8 cellular contexts compared by ENCODE assay signal in genomic region chr6:32129297-32130088, GRCh38.
A peak's percentile ranks its signal among the peaks of the same experiment; 100 is the strongest.
DNase-seq lines count a peak whose midpoint lies in the region; ATAC-seq and TF ChIP-seq lines count a peak whose summit lies in the region.

No MANE protein-coding gene starts in this region.

- H2AFZ ChIP-seq in MM.1S (ENCODE audit: low read length), result peak overlapping the region; percentile 55

- no peak for TF ChIP-seq CTCF in GM12865 (IDR thresholded peaks at IDR 0.05; ENCODE audit: insufficient read depth, low read depth, low read length, missing control alignments)
- no peak for TF ChIP-seq CTCF in MM.1S (IDR thresholded peaks at IDR 0.05; ENCODE audit: low read length)
- no peak for TF ChIP-seq CTCF in coronary artery (IDR thresholded peaks at IDR 0.05)

- H3K9ac ChIP-seq in MM.1S (ENCODE audit: low read length) (peak overlapping the region; percentile 70), mucosa of rectum (ENCODE audit: low read depth in 1 of 2, low read length in 2 of 2) (peak overlapping the region; percentile 63 to 79)

- H3K4me1 ChIP-seq in MM.1S (ENCODE audit: low read length) (peaks cover 18% of the 10 kb centered on the region), mucosa of rectum (ENCODE audit: control insufficient read depth in 2 of 2, insufficient read depth in 2 of 2, low read length in 2 of 2) (peaks cover 25% of the 10 kb centered on the region in 2 donors)

- no peaks in the 10 kb centered on the region for H3K9me3 ChIP-seq in MM.1S (replicated peaks; ENCODE audit: insufficient read depth, low read length)
- no peaks in the 10 kb centered on the region for H3K9me3 ChIP-seq in mucosa of rectum (ENCODE audit: control insufficient read depth in 2 of 2, low read length in 2 of 2)

- DNase-seq in GM12865 (ENCODE audit: low read depth) (no peak), MM.1S (no peak), coronary artery (ENCODE audit: low spot score) (no peak), iPS-NIHi11 (ENCODE audit: low spot score) (no peak), hepatic stellate cell (ENCODE audit: low spot score) (no peak)

- peak overlapping the region; percentile 94 for H3K4me2 ChIP-seq in MM.1S (ENCODE audit: low read depth, low read length)

- H3K27me3 ChIP-seq in MM.1S (replicated peaks; ENCODE audit: insufficient read depth, low read length) (peaks cover 10% of the 10 kb centered on the region), mucosa of rectum (ENCODE audit: control insufficient read depth in 2 of 2, insufficient read depth in 2 of 2, low read length in 2 of 2) (peaks cover 0 to 1% of the 10 kb centered on the region in 2 donors)

- H3K4me3 ChIP-seq in GM12865 (ENCODE audit: low read depth, low read length) (peak overlapping the region; percentile 95), MM.1S (ENCODE audit: low read length) (peak overlapping the region; percentile 75), coronary artery (peak overlapping the region; percentile 78), mucosa of rectum (ENCODE audit: low read length in 2 of 2) (peak overlapping the region; percentile 74 to 91)

- H3F3A ChIP-seq in MM.1S (ENCODE audit: insufficient read depth, low read length), result no peaks in the 10 kb centered on the region

- H3K27ac ChIP-seq in MM.1S (ENCODE audit: low read length) (peak overlapping the region; percentile 69; the same call in 1 of the 2 replicates), coronary artery (peak overlapping the region; percentile 92 to 95), mucosa of rectum (ENCODE audit: low read depth in 2 of 2, low read length in 2 of 2) (peak overlapping the region; percentile 91 to 93)

- H3K79me2 ChIP-seq in MM.1S (ENCODE audit: low read length), result peaks cover 39% of the 10 kb centered on the region

- no peaks in the 10 kb centered on the region for H3K9me2 ChIP-seq in MM.1S (replicated peaks; ENCODE audit: insufficient read depth, low read length)

- no peaks in the 10 kb centered on the region for H4K20me1 ChIP-seq in MM.1S (ENCODE audit: insufficient read depth, low read length)

- ATAC-seq in HG03439 (IDR thresholded peaks at IDR 0.05; ENCODE audit: unreplicated experiment), result no peak
- no peak for ATAC-seq in GM18870 (IDR thresholded peaks at IDR 0.05; ENCODE audit: unreplicated experiment)

- H3K36me3 ChIP-seq in MM.1S (replicated peaks; ENCODE audit: insufficient read depth, low read length) (no peaks in the 10 kb centered on the region), mucosa of rectum (ENCODE audit: control insufficient read depth in 2 of 2, insufficient read depth in 2 of 2, low read length in 2 of 2) (peaks cover 12 to 18% of the 10 kb centered on the region in 2 donors)
